In the genomic region with DNA sequence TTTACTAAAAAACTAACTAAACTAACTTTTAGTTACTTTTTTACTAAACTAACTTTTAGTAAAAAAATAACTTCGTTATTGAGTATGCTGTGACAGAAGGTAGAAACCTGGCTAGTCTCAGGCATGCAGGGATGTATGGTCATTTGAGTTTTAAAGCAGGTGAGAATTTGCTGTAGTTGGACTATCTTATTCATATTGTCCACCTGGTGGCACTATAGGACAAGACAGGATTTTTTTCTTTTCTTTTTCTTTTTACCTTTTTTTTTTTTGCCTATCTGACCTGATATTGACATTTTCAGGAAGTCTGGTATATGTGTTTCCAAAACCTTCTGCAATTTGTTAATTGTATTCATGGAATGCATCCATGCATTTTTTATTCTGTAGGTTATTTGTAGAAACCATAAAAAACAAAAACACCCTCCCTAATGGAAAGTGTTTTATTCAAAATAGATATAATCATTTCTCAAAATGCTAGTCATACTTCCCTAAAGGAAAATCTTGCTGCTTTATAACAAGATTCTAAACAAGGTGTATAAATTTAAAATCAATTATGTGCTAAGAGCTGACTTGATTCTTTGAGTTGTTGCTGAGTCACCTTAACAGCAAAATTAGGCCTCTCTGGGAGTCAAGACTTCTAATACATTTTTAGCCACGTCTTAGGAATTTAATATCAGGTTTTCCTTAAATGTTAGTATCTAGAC, we compare ENCODE assay signal across 8 cellular contexts.
DNase-seq lines count a peak whose midpoint lies in the region; ATAC-seq and TF ChIP-seq lines count a peak whose summit lies in the region.

No MANE protein-coding gene starts in this region.

- peak overlapping the region in 1 of 5 experiments; percentile 33 for H3K27ac Mint-ChIP-seq in brain
- no peak overlapping the region for H3K27ac Mint-ChIP-seq in neural crest cell (ENCODE audit: unreplicated experiment)

- H3K4me3 Mint-ChIP-seq in brain (no peak overlapping the region), neural crest cell (no peak overlapping the region)
- H3K4me3 Mint-ChIP-seq in activated T-cell treated with anti-CD3 and anti-CD28 coated beads, Interleukin-2, amount 50 U/mL, for 4 hours: no peak overlapping the region

- TF ChIP-seq CTCF in brain (conservative IDR thresholded peaks at IDR 0.05): peak; percentile 84 to 88
- peak; percentile 82 for TF ChIP-seq CTCF in neural crest cell (conservative IDR thresholded peaks at IDR 0.05)

- peaks cover 30% of the 10 kb centered on the region for H3K4me1 Mint-ChIP-seq in brain
- H3K4me1 Mint-ChIP-seq in neural crest cell: no peaks in the 10 kb centered on the region
- H3K4me1 Mint-ChIP-seq in activated T-cell treated with anti-CD3 and anti-CD28 coated beads, Interleukin-2, amount 50 U/mL, for 4 hours (ENCODE audit: low read depth): no peaks in the 10 kb centered on the region

- no peaks in the 10 kb centered on the region for H3K27me3 Mint-ChIP-seq in brain
- H3K27me3 Mint-ChIP-seq in neural crest cell (ENCODE audit: low read depth): no peaks in the 10 kb centered on the region
- H3K27me3 Mint-ChIP-seq in activated T-cell treated with anti-CD3 and anti-CD28 coated beads, Interleukin-2, amount 50 U/mL, for 4 hours (ENCODE audit: low read depth): no peaks in the 10 kb centered on the region

- peak; percentile 9 to 13 for DNase-seq in AML-193 (lab: John Stamatoyannopoulos, UW)
- DNase-seq in NCI-H1417 treated with DMSO at 0.1 percent for 48 hours (lab: John Stamatoyannopoulos, UW): peak; percentile 23
- no peak for DNase-seq in neural crest cell (ENCODE audit: low read depth, low spot score)
- no peak for DNase-seq in CD1c-positive myeloid dendritic cell (ENCODE audit: extremely low spot score)
- no peak for DNase-seq in activated T-cell treated with anti-CD3 and anti-CD28 coated beads, Interleukin-2, amount 50 U/mL, for 4 hours

- H3K9me3 Mint-ChIP-seq in brain (no peaks in the 10 kb centered on the region), neural crest cell (no peaks in the 10 kb centered on the region)
- no peaks in the 10 kb centered on the region for H3K9me3 Mint-ChIP-seq in activated T-cell treated with anti-CD3 and anti-CD28 coated beads, Interleukin-2, amount 50 U/mL, for 4 hours

- H3K36me3 Mint-ChIP-seq in brain (no peaks in the 10 kb centered on the region), neural crest cell (ENCODE audit: low read depth) (no peaks in the 10 kb centered on the region)
- H3K36me3 Mint-ChIP-seq in activated T-cell treated with anti-CD3 and anti-CD28 coated beads, Interleukin-2, amount 50 U/mL, for 4 hours (ENCODE audit: insufficient read depth): no peaks in the 10 kb centered on the region

- ATAC-seq in GM21390 (IDR thresholded peaks at IDR 0.05; ENCODE audit: unreplicated experiment): peak; percentile 60
- no peak for ATAC-seq in GM19324 (IDR thresholded peaks at IDR 0.05; ENCODE audit: low FRiP score, unreplicated experiment)
- no peak for ATAC-seq in activated T-cell treated with anti-CD3 and anti-CD28 coated beads, Interleukin-2, amount 50 U/mL, for 4 hours

Comparison
In these comparisons a context has a peak if more than half of its experiments do, and no peak if none do; other contexts are left out.
1. DNase-seq: peak in AML-193 (2 of 2) and NCI-H1417 treated with DMSO at 0.1 percent for 48 hours (single experiment); none in neural crest cell (single experiment), CD1c-positive myeloid dendritic cell (single experiment) and activated T-cell treated with anti-CD3 and anti-CD28 coated beads, Interleukin-2, amount 50 U/mL, for 4 hours (single experiment).